In genomic region chr13:30142502-30143211, GRCh38 we compare ENCODE assay signal across 8 cellular contexts.
DNase-seq lines count a peak whose midpoint lies in the region; ATAC-seq and TF ChIP-seq lines count a peak whose summit lies in the region.

No MANE protein-coding gene starts in this region.

- H3K9me3 ChIP-seq in colonic mucosa, result no peaks in the 10 kb centered on the region

- no peak for TF ChIP-seq POLR2A in erythroblast (IDR thresholded peaks at IDR 0.05; ENCODE audit: low read length)

- peaks cover 29% of the 10 kb centered on the region for H3K4me1 Mint-ChIP-seq in nephron

- H3K4me3 ChIP-seq in colonic mucosa (no peak overlapping the region), coronary artery (no peak overlapping the region)

- no peak for ATAC-seq in HG02623 (IDR thresholded peaks at IDR 0.05; ENCODE audit: unreplicated experiment)

- H3K36me3 Mint-ChIP-seq in nephron (ENCODE audit: low read depth), result no peaks in the 10 kb centered on the region

- H3K9ac ChIP-seq in colonic mucosa (ENCODE audit: low read depth in 2 of 2, low read length in 2 of 2), result no peak overlapping the region

- TF ChIP-seq CTCF in colonic mucosa (IDR thresholded peaks at IDR 0.05) (no peak), nephron (IDR thresholded peaks at IDR 0.05; ENCODE audit: unreplicated experiment in 3 of 3) (no peak), coronary artery (IDR thresholded peaks at IDR 0.05) (no peak)

- no peaks in the 10 kb centered on the region for H3K27me3 ChIP-seq in colonic mucosa

- peaks cover 3% of the 10 kb centered on the region for H3K9me3 Mint-ChIP-seq in nephron

- peak overlapping the region; percentile 31 to 64 (median 37) for H3K27ac Mint-ChIP-seq in nephron

- intact Hi-C loops in colonic mucosa (cut with DNase I), result no loop called here

- H3K4me3 Mint-ChIP-seq in nephron, result no peak overlapping the region

- peaks cover 17% of the 10 kb centered on the region for H3K27me3 Mint-ChIP-seq in nephron (ENCODE audit: low read depth)

- H3K4me1 ChIP-seq in colonic mucosa, result no peaks in the 10 kb centered on the region

- DNase-seq in Daoy (ENCODE audit: low read depth) (peak; percentile 93), colonic mucosa (no peak), coronary artery (ENCODE audit: low spot score) (no peak), erythroblast (lab: John Stamatoyannopoulos, UW) (no peak), RPMI8226 (no peak)

- no peaks in the 10 kb centered on the region for H3K36me3 ChIP-seq in colonic mucosa

- H3K27ac ChIP-seq in colonic mucosa, result peak overlapping the region; percentile 40
- peak overlapping the region in 1 of 2 donors; percentile 38 for H3K27ac ChIP-seq in coronary artery

TF ChIP-seq in PFSK-1, 5 proteins besides CTCF, POLR2A, EP300 and RAD21:
- 0 out of 2 replicates have a peak, but pooled peaks have one; percentile 11 for TF ChIP-seq SIN3A (IDR thresholded peaks at IDR 0.05; ENCODE audit: borderline replicate concordance, insufficient read depth, low read length)
- TF ChIP-seq FOXP2 (optimal IDR thresholded peaks at IDR 0.05; ENCODE audit: borderline replicate concordance, extremely low read depth, extremely low read length, insufficient read depth), result peak; percentile 59
- TF ChIP-seq REST (IDR thresholded peaks at IDR 0.05; ENCODE audit: insufficient read depth in 1 of 2, low read depth in 2 of 2, low read length in 2 of 2), result no peak
